In the genomic region with DNA sequence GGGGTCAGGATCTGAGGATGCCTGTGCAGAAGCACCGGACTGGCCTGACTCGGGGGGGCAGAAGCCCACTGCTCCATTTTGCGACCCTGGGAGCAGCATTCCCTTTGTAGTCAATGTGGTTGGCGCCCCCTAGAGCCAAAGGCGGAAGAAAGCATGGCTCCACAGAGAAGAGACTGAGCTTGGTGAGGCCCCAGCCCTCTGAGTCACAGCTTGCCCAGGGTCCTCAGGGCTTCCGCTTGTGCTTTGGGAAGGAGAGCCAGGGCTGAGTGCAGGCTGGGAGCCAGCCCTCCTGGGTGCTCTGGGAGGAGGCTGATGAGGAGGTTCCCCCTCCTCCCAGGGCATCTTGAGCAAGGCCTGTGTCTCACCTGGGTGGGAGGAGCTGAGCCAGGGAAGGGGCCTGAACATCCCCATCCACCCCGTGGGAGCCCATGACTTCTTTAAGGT, we compare ENCODE assay signal across 8 cellular contexts. TPM values are rescaled to one million over a fixed set of nuclear protein-coding genes. Genes with fewer than 3 reads are reported as not detected.
DNase-seq lines count a peak whose midpoint lies in the region; ATAC-seq, FAIRE-seq and TF ChIP-seq lines count a peak whose summit lies in the region.

No MANE protein-coding gene starts in this region.

- TF ChIP-seq CTCF in IMR-90 (conservative IDR thresholded peaks at IDR 0.05; ENCODE audit: low read depth, low read length) (peak; percentile 86), body of pancreas (IDR thresholded peaks at IDR 0.05) (peak; percentile 42 to 65 (median 59)), kidney (IDR thresholded peaks at IDR 0.05; ENCODE audit: borderline replicate concordance, extremely low read depth, insufficient read depth) (peak; percentile 61)

- no TSS peak for BruUV-seq in IMR-90 (replicated peaks; lab: Mats Ljungman, UMichigan)

- peak overlapping the region; percentile 50 for H2AK5ac ChIP-seq in IMR-90 (ENCODE audit: low read depth, low read length)

- no peak for FAIRE-seq in kidney (lab: Jason Lieb, UNC)

- peak overlapping the region; percentile 84 to 90 for H4K8ac ChIP-seq in IMR-90 (ENCODE audit: low read depth in 2 of 2, low read length in 2 of 2)

- no peak overlapping the region for H3K18ac ChIP-seq in IMR-90 (ENCODE audit: low read depth, low read length)

- H2BK15ac ChIP-seq in IMR-90 (ENCODE audit: low read depth, low read length), result no peak overlapping the region; the same call in 2 of the 3 replicates

- peak; percentile 62 for TF ChIP-seq RAD21 in IMR-90 (IDR thresholded peaks at IDR 0.05; ENCODE audit: low read length)

- intact Hi-C loops in IMR-90 (cut with micrococcal nuclease) (loop anchor here (1.0 to 5.0 kb wide), 3 partner anchors 46 to 166 kb away; no protein-coding TSS in a partner anchor), body of pancreas (cut with DNase I) (no loop called here), kidney (cut with DNase I) (no loop called here)

- TF ChIP-seq POLR2A in IMR-90 (IDR thresholded peaks at IDR 0.05; ENCODE audit: low read depth, low read length) (no peak), body of pancreas (IDR thresholded peaks at IDR 0.05) (no peak)

- H3K9me1 ChIP-seq in IMR-90 (ENCODE audit: insufficient read depth, low read length), result peaks cover 13% of the 10 kb centered on the region

- H3K27ac ChIP-seq in IMR-90 (ENCODE audit: insufficient read depth, low read length) (no peak overlapping the region; the same call in 1 of the 2 replicates), body of pancreas (no peak overlapping the region), kidney (ENCODE audit: low read depth in 2 of 2, low read length in 2 of 2) (no peak overlapping the region)

- no peaks in the 10 kb centered on the region for H4K20me1 ChIP-seq in IMR-90 (ENCODE audit: insufficient read depth, low read length)

- no peak overlapping the region for H3K56ac ChIP-seq in IMR-90 (ENCODE audit: extremely low read depth, insufficient read depth, low read length)

- H4K91ac ChIP-seq in IMR-90 (ENCODE audit: insufficient read depth, low read depth, low read length), result peak overlapping the region; percentile 80

- H3K9me3 ChIP-seq in IMR-90 (ENCODE audit: control insufficient read depth, insufficient read depth, low read length), result no peaks in the 10 kb centered on the region
- no peaks in the 10 kb centered on the region for H3K9me3 ChIP-seq in body of pancreas
- no peaks in the 10 kb centered on the region for H3K9me3 ChIP-seq in kidney (ENCODE audit: control insufficient read depth in 1 of 2, low read length in 2 of 2)

- H3K9ac ChIP-seq in IMR-90 (ENCODE audit: low read depth, low read length) (no peak overlapping the region), kidney (ENCODE audit: low read length in 2 of 2) (no peak overlapping the region)

- H3K4me3 ChIP-seq in IMR-90 (ENCODE audit: insufficient read depth, low read depth, low read length) (no peak overlapping the region), body of pancreas (no peak overlapping the region), kidney (ENCODE audit: low read length in 2 of 2) (no peak overlapping the region)

- no peaks in the 10 kb centered on the region for H3K79me1 ChIP-seq in IMR-90 (ENCODE audit: low read depth in 1 of 2, low read length in 2 of 2)

- peak overlapping the region; percentile 71 for H2BK120ac ChIP-seq in IMR-90 (ENCODE audit: low read depth, low read length)

- ATAC-seq in IMR-90 (ENCODE audit: low read depth), result peak; percentile 97
- peak; percentile 60 for ATAC-seq in body of pancreas

- peak overlapping the region; percentile 12 for H2BK5ac ChIP-seq in IMR-90 (ENCODE audit: low read depth, low read length, poor library complexity, severe bottlenecking)

- in situ Hi-C loops in IMR-90 (cut with MboI; ENCODE audit: low sequenced_read_pairs), result no loop called here

- no peaks in the 10 kb centered on the region for H3K27me3 ChIP-seq in IMR-90 (ENCODE audit: control insufficient read depth, insufficient read depth, low read length)
- no peaks in the 10 kb centered on the region for H3K27me3 ChIP-seq in body of pancreas

- peak overlapping the region; percentile 13 for H3K14ac ChIP-seq in IMR-90 (replicated peaks; ENCODE audit: low read depth, low read length)

- DNase-seq in NCI-H2171 treated with DMSO at 0.1 percent for 48 hours (lab: John Stamatoyannopoulos, UW) (peak; percentile 3), NCI-H2171 (lab: John Stamatoyannopoulos, UW) (no peak), IMR-90 (peak; percentile 84), T follicular helper cell (ENCODE audit: low read depth) (peak; percentile 30), body of pancreas (peak; percentile 46 to 82 (median 64)), kidney (peak; percentile 91), GM19238 (ENCODE audit: insufficient read length, low spot score) (no peak)
- peak; percentile 14 to 16 for DNase-seq in stimulated activated CD8-positive, alpha-beta memory T cell treated with anti-CD3 and anti-CD28 coated beads, Interleukin-2, amount 100 ng/mL, for 1 hour (ENCODE audit: low read depth in 2 of 2)

- peak overlapping the region; percentile 91 for H2AFZ ChIP-seq in IMR-90 (replicated peaks; ENCODE audit: low read length, poor library complexity)

- CTCF ChIA-PET in IMR-90 (lab: Yijun Ruan, JAX), result interaction anchor here (0.6 to 1.7 kb wide), 11 partner anchors 9 to 230 kb away, joined by 3 to 8 read pairs (median 4); no protein-coding TSS in a partner anchor

- H3K4me2 ChIP-seq in IMR-90 (ENCODE audit: low read depth, low read length), result no peak overlapping the region

- H3K36me3 ChIP-seq in IMR-90 (ENCODE audit: control insufficient read depth, insufficient read depth, low read length) (no peaks in the 10 kb centered on the region), body of pancreas (replicated peaks in 1 of 2; ENCODE audit: insufficient read depth in 1 of 2, low read depth in 2 of 2) (no peaks in the 10 kb centered on the region), kidney (ENCODE audit: control insufficient read depth in 1 of 2, insufficient read depth in 2 of 2, low read length in 2 of 2) (no peaks in the 10 kb centered on the region)

- peak overlapping the region; percentile 59 for H2BK20ac ChIP-seq in IMR-90 (ENCODE audit: low read depth, low read length)

- H3K4ac ChIP-seq in IMR-90 (ENCODE audit: low read depth, low read length), result peak overlapping the region; percentile 74

- H4K5ac ChIP-seq in IMR-90 (ENCODE audit: low read depth, low read length), result peak overlapping the region; percentile 35

- H3K4me1 ChIP-seq in IMR-90 (ENCODE audit: control insufficient read depth, insufficient read depth, low read length), result peaks cover 3% of the 10 kb centered on the region
- peaks cover 5% of the 10 kb centered on the region for H3K4me1 ChIP-seq in body of pancreas
- H3K4me1 ChIP-seq in kidney (ENCODE audit: control insufficient read depth in 1 of 2, insufficient read depth in 1 of 2, low read depth in 1 of 2, low read length in 2 of 2), result peaks cover 3 to 5% of the 10 kb centered on the region in 2 donors

- WGBS in IMR-90 (ENCODE audit: extremely low coverage in 2 of 2, insufficient read length in 1 of 2), 2 experiments, result 10% methylated on average over 2 of the region's 7 CpGs; no CpG with 5 or more reads in 1 of the 2 experiments
- WGBS in body of pancreas, 2 donors, result 21 to 36% methylated on average over 4 to 6 of the region's 7 CpGs

- dilution Hi-C loops in IMR-90 (cut with HindIII; ENCODE audit: low sequenced_read_pairs, unreplicated experiment), result loop anchor here (25.0 kb wide), 1 partner anchor 166 kb away; a partner anchor contains a TSS

- peak overlapping the region; percentile 93 for H2AK9ac ChIP-seq in IMR-90 (replicated peaks; ENCODE audit: low read depth, low read length, poor library complexity)

- POLR2A ChIA-PET in IMR-90 (lab: Charles Lee; ENCODE audit: unreplicated experiment), result no interaction called here

- no peak overlapping the region for H3K23ac ChIP-seq in IMR-90 (ENCODE audit: low read depth, low read length)

TF ChIP-seq in IMR-90, 13 proteins besides CTCF, POLR2A, EP300 and RAD21:
- TF ChIP-seq FOS (IDR thresholded peaks at IDR 0.05; ENCODE audit: low read depth, low read length) (no peak), CEBPB (IDR thresholded peaks at IDR 0.05; ENCODE audit: low read depth, low read length) (no peak), SMC3 (IDR thresholded peaks at IDR 0.05; ENCODE audit: low read depth, low read length) (peak; percentile 57; the same call in 1 of the 2 replicates), RCOR1 (IDR thresholded peaks at IDR 0.05; ENCODE audit: insufficient replicate concordance, low read length) (no peak)
- TF ChIP-seq, protein P1, sequence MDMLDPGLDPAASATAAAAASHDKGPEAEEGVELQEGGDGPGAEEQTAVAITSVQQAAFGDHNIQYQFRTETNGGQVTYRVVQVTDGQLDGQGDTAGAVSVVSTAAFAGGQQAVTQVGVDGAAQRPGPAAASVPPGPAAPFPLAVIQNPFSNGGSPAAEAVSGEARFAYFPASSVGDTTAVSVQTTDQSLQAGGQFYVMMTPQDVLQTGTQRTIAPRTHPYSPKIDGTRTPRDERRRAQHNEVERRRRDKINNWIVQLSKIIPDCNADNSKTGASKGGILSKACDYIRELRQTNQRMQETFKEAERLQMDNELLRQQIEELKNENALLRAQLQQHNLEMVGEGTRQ (IDR thresholded peaks at IDR 0.05; ENCODE audit: low read depth, low read length), result no peak
TF ChIP-seq in IMR-90: peak in this region for 1.

RNA-seq across cellular contexts. Expression of a gene that starts 5.5 kb away (rescaled TPM):
- 3.3 and 3.8 TPM in 2 replicates for total RNA-seq in IMR-90 (2012; rRNA removed)
- polyA plus RNA-seq in IMR-90 (2012; rRNA removed), result 10.4 and 12.2 TPM in 2 replicates
- polyA plus RNA-seq in IMR-90 (2012; cell fraction: cytosol; rRNA removed), result 14.4 and 24.3 TPM in 2 replicates
- polyA plus RNA-seq in IMR-90 (2012; cell fraction: nucleus; rRNA removed; ENCODE audit: low replicate concordance), result 9.0 and 17.5 TPM in 2 replicates
- total RNA-seq in body of pancreas, result 10 to 100 TPM; 12.5 to 50.3 TPM
- total RNA-seq in kidney, result 135 TPM
- 401 TPM for polyA plus RNA-seq in kidney (ENCODE audit: insufficient read depth, low read depth, low replicate concordance)

RNA-seq across cellular contexts. Expression of a gene that starts 20.9 kb away (rescaled TPM):
- total RNA-seq in IMR-90 (2012; rRNA removed), result 42.8 and 47.3 TPM in 2 replicates
- polyA plus RNA-seq in IMR-90 (2012; rRNA removed), result 71.7 and 75.1 TPM in 2 replicates
- polyA plus RNA-seq in IMR-90 (2012; cell fraction: cytosol; rRNA removed), result 40.8 and 45.2 TPM in 2 replicates
- polyA plus RNA-seq in IMR-90 (2012; cell fraction: nucleus; rRNA removed; ENCODE audit: low replicate concordance), result 72.9 and 141 TPM in 2 replicates
- total RNA-seq in body of pancreas, result 10 to 100 TPM; 14.8 to 23.1 TPM
- 32.8 TPM for total RNA-seq in kidney
- polyA plus RNA-seq in kidney (ENCODE audit: insufficient read depth, low read depth, low replicate concordance), result 10.8 TPM

RNA-seq across cellular contexts. Expression of a gene that starts 50.5 kb away (rescaled TPM):
- total RNA-seq in IMR-90 (2012; rRNA removed), result 0.28 TPM in 1 of 2 replicates, not detected in the other
- 0.07 TPM in 1 of 2 replicates, not detected in the other for polyA plus RNA-seq in IMR-90 (2012; rRNA removed)
- 0.05 and 0.20 TPM in 2 replicates for polyA plus RNA-seq in IMR-90 (2012; cell fraction: cytosol; rRNA removed)
- 0.42 and 0.61 TPM in 2 replicates for polyA plus RNA-seq in IMR-90 (2012; cell fraction: nucleus; rRNA removed; ENCODE audit: low replicate concordance)
- 10 to 100 TPM in 1 of 2 donors, 1 to 10 TPM in 1; 4.2 to 29.7 TPM for total RNA-seq in body of pancreas
- 11.9 TPM for total RNA-seq in kidney
- 45.3 TPM for polyA plus RNA-seq in kidney (ENCODE audit: insufficient read depth, low read depth, low replicate concordance)

Comparison
In these comparisons a context has a peak if more than half of its experiments do, and no peak if none do; other contexts are left out.
1. DNase-seq: peak in NCI-H2171 treated with DMSO at 0.1 percent for 48 hours (single experiment), IMR-90 (single experiment), T follicular helper cell (single experiment), body of pancreas (4 of 4), kidney (single experiment) and stimulated activated CD8-positive, alpha-beta memory T cell treated with anti-CD3 and anti-CD28 coated beads, Interleukin-2, amount 100 ng/mL, for 1 hour (2 of 2); none in NCI-H2171 (single experiment) and GM19238 (single experiment).
2. Peak in every context shown above with its lines, with median percentiles within 50 percentile points of each other: CTCF ChIP-seq.